19 cellular contexts compared by ENCODE assay signal in the genomic region with DNA sequence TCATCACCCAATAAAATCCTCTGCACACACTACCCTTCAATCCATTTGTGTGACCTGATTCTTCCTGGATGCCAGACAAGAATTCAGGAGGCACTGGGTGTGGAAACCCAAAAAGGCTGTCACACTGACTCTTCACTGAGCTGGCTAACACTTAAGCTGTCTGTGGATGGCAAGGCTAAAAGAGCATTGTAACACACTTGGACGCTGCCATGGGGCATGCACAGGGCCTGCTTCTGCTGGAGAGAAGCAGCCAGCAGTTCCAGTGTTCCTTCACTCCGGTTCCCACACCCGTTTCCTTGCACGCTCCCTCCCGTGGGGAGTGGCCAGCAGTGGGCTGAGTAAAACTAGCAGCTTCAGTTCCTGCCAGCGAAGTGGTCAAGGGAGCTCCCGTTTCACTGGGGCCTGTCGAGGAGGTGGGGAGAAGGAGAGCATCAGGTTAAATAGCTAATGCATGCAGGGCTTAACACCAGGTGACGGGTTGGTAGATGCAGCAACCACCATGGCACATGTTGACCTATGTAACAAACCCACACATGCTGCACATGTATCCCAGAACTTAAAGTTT.
"Had no signal": no experiment of that assay in that cellular context is flagged by ENCODE, and none has a peak within 500 bp of the region (broad histone marks: within the 10 kb centered on the region; RNA-seq: fewer than 3 reads in every experiment).

No MANE protein-coding gene starts in this region.

- H3K79me2 ChIP-seq: hepatocyte, parathyroid adenoma had no signal

- H3K4me2 ChIP-seq: hepatocyte, smooth muscle cell had no signal

- H2AFZ ChIP-seq: hepatocyte, parathyroid adenoma had no signal

- ATAC-seq: left ventricle myocardium superior had no signal

- DNase-seq: cortex of kidney; dorsolateral prefrontal cortex; effector CD8-positive, alpha-beta T cell; foreskin melanocyte; head of caudate nucleus; kidney; left ventricle myocardium superior; mesenchymal stem cell; midbrain; stimulated activated CD4-positive, alpha-beta T cell treated with anti-CD3 and anti-CD28 coated beads, Interleukin-2, amount 100 ng/mL, for 48 hours; testis; transverse colon had no signal

- FAIRE-seq: kidney had no signal

- H3K4me1 ChIP-seq: parathyroid adenoma, psoas muscle, testis, transverse colon had no signal

- H3K9me3 Mint-ChIP-seq: natural killer cell treated with Interleukin-12 subunit alpha and Interleukin-12 subunit beta and Interleukin-15 and Interleukin-18, amount 100 ng/mL, for 72 hours; stimulated activated naive CD8-positive, alpha-beta T cell treated with anti-CD3 and anti-CD28 coated beads, Interleukin-15, Interleukin-2, amounts not matched to agents 100 ng/mL and 50 ng/mL, for 24 hours had no signal

- H3K36me3 Mint-ChIP-seq: natural killer cell treated with Interleukin-12 subunit alpha and Interleukin-12 subunit beta and Interleukin-15 and Interleukin-18, amount 100 ng/mL, for 72 hours had no signal

- H3K27me3 Mint-ChIP-seq: stimulated activated naive CD8-positive, alpha-beta T cell treated with anti-CD3 and anti-CD28 coated beads, Interleukin-15, Interleukin-2, amounts not matched to agents 100 ng/mL and 50 ng/mL, for 24 hours had no signal

- H3K9me3 ChIP-seq: psoas muscle, testis, transverse colon had no signal

- H3K27ac ChIP-seq: dorsolateral prefrontal cortex, hepatocyte, parathyroid adenoma, psoas muscle, testis, transverse colon had no signal

- H3K4me3 Mint-ChIP-seq: natural killer cell treated with Interleukin-12 subunit alpha and Interleukin-12 subunit beta and Interleukin-15 and Interleukin-18, amount 100 ng/mL, for 72 hours; stimulated activated naive CD8-positive, alpha-beta T cell treated with anti-CD3 and anti-CD28 coated beads, Interleukin-15, Interleukin-2, amounts not matched to agents 100 ng/mL and 50 ng/mL, for 24 hours had no signal

- H3K27ac Mint-ChIP-seq: natural killer cell treated with Interleukin-12 subunit alpha and Interleukin-12 subunit beta and Interleukin-15 and Interleukin-18, amount 100 ng/mL, for 72 hours; stimulated activated naive CD8-positive, alpha-beta T cell treated with anti-CD3 and anti-CD28 coated beads, Interleukin-15, Interleukin-2, amounts not matched to agents 100 ng/mL and 50 ng/mL, for 24 hours had no signal

- H3K4me3 ChIP-seq: dorsolateral prefrontal cortex, hepatocyte, lung, psoas muscle, smooth muscle cell, testis, transverse colon had no signal

- H3K27me3 ChIP-seq: dorsolateral prefrontal cortex, hepatocyte, testis, transverse colon had no signal

- H3K36me3 ChIP-seq: transverse colon had no signal

- H3K9ac ChIP-seq: parathyroid adenoma had no signal
